16 cellular contexts compared by ENCODE assay signal in the genomic region with DNA sequence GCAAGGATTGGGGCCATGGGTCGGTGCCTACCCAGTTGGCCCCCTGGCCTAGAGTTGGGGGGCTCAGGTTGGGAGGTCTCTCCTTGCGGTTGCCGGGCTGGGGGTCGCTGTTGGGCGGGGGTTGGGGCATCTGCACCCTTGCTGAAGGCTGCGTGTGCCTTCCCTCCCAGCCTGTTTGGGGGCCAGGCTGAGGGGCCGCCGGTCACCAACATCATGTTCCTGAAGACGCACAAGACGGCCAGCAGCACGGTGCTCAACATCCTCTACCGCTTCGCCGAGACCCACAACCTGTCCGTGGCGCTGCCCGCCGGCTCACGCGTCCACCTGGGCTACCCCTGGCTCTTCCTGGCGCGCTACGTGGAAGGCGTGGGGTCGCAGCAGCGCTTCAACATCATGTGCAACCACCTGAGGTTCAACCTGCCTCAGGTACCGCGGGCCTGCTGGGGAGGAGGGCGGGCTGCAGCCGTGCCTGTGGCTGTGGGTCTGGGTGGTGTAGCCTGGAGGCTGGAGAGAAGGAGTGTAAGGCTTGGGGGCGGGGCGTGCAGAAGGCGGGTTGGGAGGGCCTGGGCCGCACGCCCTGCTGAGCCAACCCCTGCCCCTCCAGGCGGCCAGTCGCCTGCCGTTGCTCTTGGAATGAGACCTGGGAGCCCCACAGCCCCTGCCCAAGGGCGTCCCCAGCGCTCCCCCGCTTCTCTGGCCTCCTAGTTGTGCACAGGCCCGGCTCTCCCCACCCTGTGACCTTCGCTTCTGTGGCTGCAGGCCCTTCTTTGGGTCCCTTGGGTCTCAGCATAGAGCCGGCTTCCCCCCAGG. TPM values are rescaled to one million over a fixed set of nuclear protein-coding genes. Genes with fewer than 3 reads are reported as not detected.
DNase-seq lines count a peak whose midpoint lies in the region; ATAC-seq and TF ChIP-seq lines count a peak whose summit lies in the region.
"Had no signal": no experiment of that assay in that cellular context is flagged by ENCODE, and none has a peak within 500 bp of the region (broad histone marks: within the 10 kb centered on the region; RNA-seq: fewer than 3 reads in every experiment).

No MANE protein-coding gene starts in this region.

- peaks cover 9% of the 10 kb centered on the region for H3K4me1 Mint-ChIP-seq in CD8-positive, alpha-beta T cell (ENCODE audit: low read depth)
- peaks cover 49% of the 10 kb centered on the region for H3K4me1 Mint-ChIP-seq in nephron progenitor cell
- H3K4me1 Mint-ChIP-seq: activated naive CD4-positive, alpha-beta T cell treated with anti-CD3 and anti-CD28 coated beads, Interleukin-2, amount 50 U/mL, for 24 hours had no signal

- H3K4me1 ChIP-seq in CD8-positive, alpha-beta T cell (ENCODE audit: insufficient read depth, low read length): peaks cover 19% of the 10 kb centered on the region
- H3K4me1 ChIP-seq: foreskin keratinocyte had no signal

- no peaks in the 10 kb centered on the region for H3K9me3 ChIP-seq in CD8-positive, alpha-beta T cell (ENCODE audit: low read length)
- H3K9me3 ChIP-seq: Peyer's patch had no signal

- H3K9me3 Mint-ChIP-seq in CD8-positive, alpha-beta T cell: no peaks in the 10 kb centered on the region
- no peaks in the 10 kb centered on the region for H3K9me3 Mint-ChIP-seq in nephron progenitor cell
- H3K9me3 Mint-ChIP-seq: activated naive CD4-positive, alpha-beta T cell treated with anti-CD3 and anti-CD28 coated beads, Interleukin-2, amount 50 U/mL, for 24 hours had no signal

- no peak for TF ChIP-seq CTCF in CD8-positive, alpha-beta T cell (IDR thresholded peaks at IDR 0.05)
- TF ChIP-seq CTCF in GM20000 (IDR thresholded peaks at IDR 0.05; ENCODE audit: extremely low read depth, missing control alignments) (no peak), nephron progenitor cell (IDR thresholded peaks at IDR 0.05) (no peak)

- no peak overlapping the region for H3K27ac Mint-ChIP-seq in CD8-positive, alpha-beta T cell
- no peak overlapping the region for H3K27ac Mint-ChIP-seq in nephron progenitor cell
- H3K27ac Mint-ChIP-seq: activated CD8-positive, alpha-beta T cell treated with anti-CD3 and anti-CD28 coated beads, Interleukin-2, amount 10 ng/mL, durations not matched to agents 7 days and 5 days; activated naive CD4-positive, alpha-beta T cell treated with anti-CD3 and anti-CD28 coated beads, Interleukin-2, amount 50 U/mL, for 24 hours had no signal

- intact Hi-C loops in CD8-positive, alpha-beta T cell (cut with DNase I, micrococcal nuclease): loop anchor here in 1 of 2 experiments (5.0 kb wide), 1 partner anchor 65 kb away; a partner anchor contains a TSS

- ATAC-seq in CD8-positive, alpha-beta T cell: no peak
- no peak for ATAC-seq in HG03159 (IDR thresholded peaks at IDR 0.05; ENCODE audit: unreplicated experiment)
- no peak for ATAC-seq in HG03039 (IDR thresholded peaks at IDR 0.05; ENCODE audit: unreplicated experiment)
- ATAC-seq: activated CD8-positive, alpha-beta T cell treated with anti-CD3 and anti-CD28 coated beads, Interleukin-2, amount 10 ng/mL, durations not matched to agents 7 days and 5 days; foreskin keratinocyte had no signal

- H3K4me3 Mint-ChIP-seq in CD8-positive, alpha-beta T cell: peak overlapping the region; percentile 26
- no peak overlapping the region for H3K4me3 Mint-ChIP-seq in nephron progenitor cell
- H3K4me3 Mint-ChIP-seq: activated CD8-positive, alpha-beta T cell treated with anti-CD3 and anti-CD28 coated beads, Interleukin-2, amount 10 ng/mL, durations not matched to agents 7 days and 5 days; activated naive CD4-positive, alpha-beta T cell treated with anti-CD3 and anti-CD28 coated beads, Interleukin-2, amount 50 U/mL, for 24 hours had no signal

- CTCF ChIA-PET in CD8-positive, alpha-beta T cell (lab: Charles Lee): no interaction called here

- DNase-seq in CD8-positive, alpha-beta T cell: no peak
- peak; percentile 15 for DNase-seq in GM20000 (ENCODE audit: low spot score)
- DNase-seq in germinal center (ENCODE audit: low spot score): peak; percentile 2
- DNase-seq in nephron progenitor cell: peak; percentile 69
- DNase-seq in kidney glomerular epithelial cell (lab: John Stamatoyannopoulos, UW): no peak
- no peak for DNase-seq in NCI-H1417 treated with DMSO at 0.1 percent for 48 hours (lab: John Stamatoyannopoulos, UW)
- DNase-seq: C1 segment of cervical spinal cord; foreskin keratinocyte; KG1; NCI-H446 treated with DMSO at 0.1 percent for 48 hours; stimulated activated naive CD4-positive, alpha-beta T cell treated with Interleukin-2 at 50 U/mL for 16 hours had no signal

- POLR2A ChIA-PET in CD8-positive, alpha-beta T cell (lab: Charles Lee): no interaction called here

- no peaks in the 10 kb centered on the region for H3K27me3 Mint-ChIP-seq in CD8-positive, alpha-beta T cell (ENCODE audit: low read depth)
- H3K27me3 Mint-ChIP-seq in nephron progenitor cell (ENCODE audit: low read depth, poor library complexity): no peaks in the 10 kb centered on the region

- H3K36me3 ChIP-seq in CD8-positive, alpha-beta T cell (ENCODE audit: insufficient read depth, low read length): no peaks in the 10 kb centered on the region
- H3K36me3 ChIP-seq: Peyer's patch had no signal

- H3K36me3 Mint-ChIP-seq in CD8-positive, alpha-beta T cell: no peaks in the 10 kb centered on the region
- no peaks in the 10 kb centered on the region for H3K36me3 Mint-ChIP-seq in nephron progenitor cell (ENCODE audit: low read depth)
- H3K36me3 Mint-ChIP-seq: activated naive CD4-positive, alpha-beta T cell treated with anti-CD3 and anti-CD28 coated beads, Interleukin-2, amount 50 U/mL, for 24 hours had no signal

- no peak overlapping the region for H3K27ac ChIP-seq in CD8-positive, alpha-beta T cell (ENCODE audit: low read depth, low read length)
- H3K27ac ChIP-seq: foreskin keratinocyte, Peyer's patch had no signal

- no peak overlapping the region for H3K4me3 ChIP-seq in CD8-positive, alpha-beta T cell (ENCODE audit: low read depth, low read length)
- H3K4me3 ChIP-seq: Peyer's patch had no signal

- peaks cover 6% of the 10 kb centered on the region for H3K27me3 ChIP-seq in CD8-positive, alpha-beta T cell (ENCODE audit: insufficient read depth, low read length)
- H3K27me3 ChIP-seq: Peyer's patch had no signal

RNA-seq across cellular contexts. Expression of a gene that starts 7.2 kb away (rescaled TPM):
- 1 to 10 TPM; 2.9 to 3.0 TPM for total RNA-seq in CD8-positive, alpha-beta T cell
- total RNA-seq: foreskin keratinocyte had no signal

RNA-seq across cellular contexts. Expression of a gene that starts 25.2 kb away (rescaled TPM):
- 1 to 10 TPM in 1 of 2 experiments, under 1 TPM in 1; 0.81 to 1.1 TPM for total RNA-seq in CD8-positive, alpha-beta T cell
- total RNA-seq: foreskin keratinocyte had no signal

RNA-seq across cellular contexts. Expression of a gene that starts 56.9 kb away (rescaled TPM):
- 10 to 100 TPM in 1 of 2 experiments, 1 to 10 TPM in 1; 8.0 to 10.7 TPM for total RNA-seq in CD8-positive, alpha-beta T cell
- total RNA-seq: foreskin keratinocyte had no signal

Comparison
In these comparisons a context has a peak if more than half of its experiments do, and no peak if none do; other contexts are left out.
1. DNase-seq: peak in GM20000 (single experiment), germinal center (single experiment) and nephron progenitor cell (single experiment); none in CD8-positive, alpha-beta T cell (0 of 7), kidney glomerular epithelial cell (single experiment) and NCI-H1417 treated with DMSO at 0.1 percent for 48 hours (single experiment).